ENCODE assay signal across 8 cellular contexts in genomic region chr11:46120711-46121327, GRCh38. TPM values are rescaled to one million over a fixed set of nuclear protein-coding genes. Genes with fewer than 3 reads are reported as not detected.
A peak's percentile ranks its signal among the peaks of the same experiment; 100 is the strongest.
DNase-seq lines count a peak whose midpoint lies in the region; ATAC-seq, FAIRE-seq and TF ChIP-seq lines count a peak whose summit lies in the region.

No MANE protein-coding gene starts in this region.

- TF ChIP-seq CTCF in KMS-11 (conservative IDR thresholded peaks at IDR 0.05; ENCODE audit: low read depth, low read length) (no peak), GM12878 (IDR thresholded peaks at IDR 0.05 in 2 of 3, conservative IDR thresholded peaks at IDR 0.05 in 1 of 3; ENCODE audit: control insufficient read depth in 2 of 3, extremely low read depth in 1 of 3, insufficient read depth in 1 of 3, low read depth in 3 of 3, low read length in 3 of 3) (no peak)

- in situ Hi-C loops in GM12878 (cut with MboI), result no loop called here

- H3K36me3 ChIP-seq in KMS-11 (ENCODE audit: insufficient read depth), result no peaks in the 10 kb centered on the region
- H3K36me3 ChIP-seq in GM12878 (ENCODE audit: control insufficient read depth in 2 of 2, insufficient read depth in 2 of 2, low read length in 1 of 2), result no peaks in the 10 kb centered on the region

- POLR2A ChIA-PET in GM12878 (lab: Charles Lee), result interaction anchor here (0.5 to 1.2 kb wide), 4 partner anchors 18 to 843 kb away, joined by 3 to 9 read pairs (median 5); no protein-coding TSS in a partner anchor

- no peak for TF ChIP-seq POLR2A in GM12878 (IDR thresholded peaks at IDR 0.05; ENCODE audit: low read depth, low read length)

- no peak for TF ChIP-seq RAD21 in GM12878 (IDR thresholded peaks at IDR 0.05; ENCODE audit: insufficient read depth, low read depth, low read length)

- H2AFZ ChIP-seq in KMS-11 (ENCODE audit: low read depth) (peak overlapping the region; percentile 53; the same call in 1 of the 2 replicates), GM12878 (ENCODE audit: control insufficient read depth, low read depth, low read length) (peak overlapping the region; percentile 77)

- H3K4me1 ChIP-seq in KMS-11 (ENCODE audit: low read depth, poor library complexity, severe bottlenecking), result peaks cover 49% of the 10 kb centered on the region
- H3K4me1 ChIP-seq in GM12878 (ENCODE audit: control insufficient read depth, insufficient read depth, low read length), result no peaks in the 10 kb centered on the region

- H3K27ac ChIP-seq in KMS-11 (peak overlapping the region; percentile 61), GM12878 (ENCODE audit: control insufficient read depth, insufficient read depth) (peak overlapping the region; percentile 75)

- H3K79me2 ChIP-seq in KMS-11 (ENCODE audit: insufficient read depth, low read depth), result peaks cover 35% of the 10 kb centered on the region
- peaks cover 42% of the 10 kb centered on the region for H3K79me2 ChIP-seq in GM12878 (ENCODE audit: control insufficient read depth, insufficient read depth, low read length)

- peak; percentile 23 for DNase-seq in stimulated activated CD4-positive, alpha-beta T cell treated with anti-CD3 and anti-CD28 coated beads, Interleukin-15, amount 100 ng/mL, for 24 hours
- DNase-seq in stimulated activated CD4-positive, alpha-beta T cell treated with anti-CD3 and anti-CD28 coated beads, Interleukin-12 subunit alpha, Interleukin-12 subunit beta, amount 100 ng/mL, for 4 hours, result no peak
- DNase-seq in SHP77 (lab: John Stamatoyannopoulos, UW) (peak; percentile 53 to 59), GM12878 (ENCODE audit: low read depth, low spot score) (no peak), skeletal muscle cell (ENCODE audit: low read depth) (peak; percentile 51), OCI-M2 (lab: John Stamatoyannopoulos, UW; ENCODE audit: unreplicated experiment) (no peak)

- peak; percentile 22 for ATAC-seq in GM12878

- RAD21 ChIA-PET in GM12878 (lab: Charles Lee; ENCODE audit: unreplicated experiment), result interaction anchor here (0.7 to 1.3 kb wide), 2 partner anchors 20 to 155 kb away, joined by 4 to 8 read pairs; no protein-coding TSS in a partner anchor

- no peak overlapping the region for H3K4me3 ChIP-seq in KMS-11 (IDR thresholded peaks at IDR 0.05; ENCODE audit: insufficient read depth, low read depth, low read length)
- peak overlapping the region; percentile 81 for H3K4me3 ChIP-seq in GM12878
- H3K4me3 ChIP-seq in iPS-18c (ENCODE audit: insufficient read depth, low read depth, low read length), result peak overlapping the region; percentile 65
- peak overlapping the region; percentile 72 for H3K4me3 ChIP-seq in skeletal muscle cell (ENCODE audit: low read depth, low read length)

- intact Hi-C loops in GM12878 (cut with micrococcal nuclease; ENCODE audit: unreplicated experiment), result loop anchor here (5.0 to 10.0 kb wide), 3 partner anchors 186 to 276 kb away; partner anchors contain the start of genes CRY2 and DGKZ

- TF ChIP-seq EP300 in GM12878 (IDR thresholded peaks at IDR 0.05; ENCODE audit: borderline replicate concordance in 1 of 2, control insufficient read depth in 1 of 2, low read depth in 2 of 2, low read length in 2 of 2), result no peak

- SMC1A ChIA-PET in GM12878 (lab: Charles Lee; ENCODE audit: uncharacterized antibody, unreplicated experiment), result interaction anchor here (0.7 to 1.4 kb wide), 2 partner anchors 19 to 21 kb away, joined by 3 to 5 read pairs; no protein-coding TSS in a partner anchor

- H3K27me3 ChIP-seq in KMS-11 (ENCODE audit: insufficient read depth, low read depth), result no peaks in the 10 kb centered on the region
- H3K27me3 ChIP-seq in GM12878 (replicated peaks in 1 of 2; ENCODE audit: control insufficient read depth in 2 of 2, insufficient read depth in 2 of 2, low read length in 1 of 2), result no peaks in the 10 kb centered on the region

- 0% methylated on average over 3 of the region's 5 CpGs for WGBS in GM12878 (ENCODE audit: insufficient coverage, insufficient replicate concordance, low lambda C conversion rate, missing lambda C conversion rate)

- H3K4me2 ChIP-seq in KMS-11 (peak overlapping the region; percentile 40; the same call in 1 of the 2 replicates), GM12878 (ENCODE audit: control insufficient read depth, insufficient read depth) (peak overlapping the region; percentile 86)

- no peak for FAIRE-seq in GM12878 (lab: Jason Lieb, UNC)

- H4K20me1 ChIP-seq in KMS-11 (ENCODE audit: insufficient read depth), result no peaks in the 10 kb centered on the region
- H4K20me1 ChIP-seq in GM12878 (ENCODE audit: control insufficient read depth, insufficient read depth), result no peaks in the 10 kb centered on the region

- BruUV-seq in GM12878 (replicated peaks; lab: Mats Ljungman, UMichigan), result no TSS peak

- H3K9me3 ChIP-seq in GM12878 (replicated peaks; ENCODE audit: control insufficient read depth, insufficient read depth, low read length) (no peaks in the 10 kb centered on the region), iPS-18c (ENCODE audit: control insufficient read depth, insufficient read depth, low read length) (peaks cover 2% of the 10 kb centered on the region)

- H3K9ac ChIP-seq in KMS-11 (peak overlapping the region; percentile 42; the same call in 1 of the 2 replicates), GM12878 (ENCODE audit: control insufficient read depth, insufficient read depth, low read length) (peak overlapping the region; percentile 72)

- CTCF ChIA-PET in GM12878 (lab: Yijun Ruan, JAX), result interaction anchor here (0.9 kb wide), 1 partner anchor 19 kb away, joined by 3 read pairs; no protein-coding TSS in a partner anchor

TF ChIP-seq in GM12878, 131 proteins besides CTCF, POLR2A, EP300 and RAD21 (continues in another document):
- TF ChIP-seq RCOR1 (conservative IDR thresholded peaks at IDR 0.05; ENCODE audit: low read depth, low read length), result no peak
- no peak for TF ChIP-seq IRF5 (IDR thresholded peaks at IDR 0.05; ENCODE audit: borderline replicate concordance)
- 0 out of 3 replicates have a peak, but pooled peaks of 1 of the 2 experiments have one; percentile 15 for TF ChIP-seq EGR1 (IDR thresholded peaks at IDR 0.05; ENCODE audit: borderline replicate concordance in 1 of 2, low read depth in 2 of 2, low read length in 2 of 2)
- TF ChIP-seq WRNIP1 (IDR thresholded peaks at IDR 0.05; ENCODE audit: borderline replicate concordance, low read depth, low read length), result no peak
- TF ChIP-seq MYC (IDR thresholded peaks at IDR 0.05; ENCODE audit: insufficient read depth, insufficient read length, insufficient replicate concordance, low read length, severe bottlenecking), result no peak
- TF ChIP-seq, protein P1, sequence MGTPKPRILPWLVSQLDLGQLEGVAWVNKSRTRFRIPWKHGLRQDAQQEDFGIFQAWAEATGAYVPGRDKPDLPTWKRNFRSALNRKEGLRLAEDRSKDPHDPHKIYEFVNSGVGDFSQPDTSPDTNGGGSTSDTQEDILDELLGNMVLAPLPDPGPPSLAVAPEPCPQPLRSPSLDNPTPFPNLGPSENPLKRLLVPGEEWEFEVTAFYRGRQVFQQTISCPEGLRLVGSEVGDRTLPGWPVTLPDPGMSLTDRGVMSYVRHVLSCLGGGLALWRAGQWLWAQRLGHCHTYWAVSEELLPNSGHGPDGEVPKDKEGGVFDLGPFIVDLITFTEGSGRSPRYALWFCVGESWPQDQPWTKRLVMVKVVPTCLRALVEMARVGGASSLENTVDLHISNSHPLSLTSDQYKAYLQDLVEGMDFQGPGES (IDR thresholded peaks at IDR 0.05), result no peak
- TF ChIP-seq SMAD5 (IDR thresholded peaks at IDR 0.05; ENCODE audit: low read depth), result no peak
- TF ChIP-seq TBL1XR1 (IDR thresholded peaks at IDR 0.05; ENCODE audit: low read depth, low read length), result no peak
- TF ChIP-seq, protein P2, sequence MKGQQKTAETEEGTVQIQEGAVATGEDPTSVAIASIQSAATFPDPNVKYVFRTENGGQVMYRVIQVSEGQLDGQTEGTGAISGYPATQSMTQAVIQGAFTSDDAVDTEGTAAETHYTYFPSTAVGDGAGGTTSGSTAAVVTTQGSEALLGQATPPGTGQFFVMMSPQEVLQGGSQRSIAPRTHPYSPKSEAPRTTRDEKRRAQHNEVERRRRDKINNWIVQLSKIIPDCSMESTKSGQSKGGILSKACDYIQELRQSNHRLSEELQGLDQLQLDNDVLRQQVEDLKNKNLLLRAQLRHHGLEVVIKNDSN (IDR thresholded peaks at IDR 0.05; ENCODE audit: borderline replicate concordance, extremely low read length, insufficient read depth, low read depth, low read length), result no peak
- TF ChIP-seq CHD1 (IDR thresholded peaks at IDR 0.05; ENCODE audit: low read depth, low read length), result no peak

RNA-seq across cellular contexts. Expression of gene PHF21A, which starts 0.4 kb away (rescaled TPM):
- 89.2 and 127 TPM in 2 replicates for total RNA-seq in GM12878 (2013; cell fraction: nucleolus; rRNA removed)
- total RNA-seq in GM12878 (2014; rRNA removed) (9.6 and 12.2 TPM in 2 replicates), GM12878 (2014; rRNA removed; fragmentation: Illumina TruSeq; extraction: Trizol) (10.4 and 11.7 TPM in 2 replicates), GM12878 (2021) (29.2 and 31.6 TPM in 2 replicates)
- polyA plus RNA-seq in GM12878 (2011; ENCODE audit: low read depth), result 13.7 TPM
- polyA plus RNA-seq in GM12878 (2011; rRNA removed) (25.0 and 37.2 TPM in 2 replicates), GM12878 (2014; fragmentation: Illumina TruSeq; extraction: Trizol) (32.9 and 34.0 TPM in 2 replicates), GM12878 (2014; fragmentation: Nextera tagmentation; extraction: Ambion mirVana) (1 to 10 TPM; 2.6 to 2.7 TPM), GM12878 (2014; rRNA removed) (14.9 and 21.2 TPM in 2 replicates), GM12878 (2016; fragmentation: Nextera tagmentation; extraction: Ambion mirVana) (10 to 100 TPM; 17.1 to 19.7 TPM)
- 16.1 and 18.9 TPM in 2 replicates for polyA plus RNA-seq in GM12878 (2011; cell fraction: cytosol; rRNA removed)
- polyA plus RNA-seq in GM12878 (2011; cell fraction: nucleus; rRNA removed), result 57.1 and 57.6 TPM in 2 replicates
- polyA plus RNA-seq in GM12878 (2012), result 28.1 and 32.6 TPM in 2 replicates
- polyA minus RNA-seq in GM12878 (2011; rRNA and poly(A)+ RNA removed), result 26.6 and 33.1 TPM in 2 replicates
- polyA minus RNA-seq in GM12878 (2011; cell fraction: cytosol; rRNA and poly(A)+ RNA removed), result 9.1 and 13.5 TPM in 2 replicates
- 24.1 and 42.1 TPM in 2 replicates for polyA minus RNA-seq in GM12878 (2011; cell fraction: nucleus; rRNA and poly(A)+ RNA removed)

Comparison
In these comparisons a context has a peak if more than half of its experiments do, and no peak if none do; other contexts are left out.
1. DNase-seq: peak in stimulated activated CD4-positive, alpha-beta T cell treated with anti-CD3 and anti-CD28 coated beads, Interleukin-15, amount 100 ng/mL, for 24 hours (single experiment), SHP77 (2 of 2) and skeletal muscle cell (single experiment); none in stimulated activated CD4-positive, alpha-beta T cell treated with anti-CD3 and anti-CD28 coated beads, Interleukin-12 subunit alpha, Interleukin-12 subunit beta, amount 100 ng/mL, for 4 hours (single experiment), GM12878 (single experiment) and OCI-M2 (single experiment).